Comparison of ENCODE assay signal across 8 cellular contexts in genomic region chr14:103716091-103716801, GRCh38. TPM values are rescaled to one million over a fixed set of nuclear protein-coding genes. Genes with fewer than 3 reads are reported as not detected.
DNase-seq lines count a peak whose midpoint lies in the region; ATAC-seq, FAIRE-seq and TF ChIP-seq lines count a peak whose summit lies in the region.

No MANE protein-coding gene starts in this region.

- TF ChIP-seq RAD21 in H1 (IDR thresholded peaks at IDR 0.05 in 1 of 2, conservative IDR thresholded peaks at IDR 0.05 in 1 of 2; ENCODE audit: low read depth in 2 of 2, low read length in 2 of 2), result no peak

- H3K4me3 ChIP-seq in PC-3 (ENCODE audit: low read length), result peak overlapping the region; percentile 87
- peak overlapping the region; percentile 60 to 84 (median 66) for H3K4me3 ChIP-seq in H1 (ENCODE audit: extremely low read depth in 1 of 4, insufficient read depth in 2 of 4, low read depth in 3 of 4, low read length in 4 of 4)
- peak overlapping the region; percentile 38 to 74 for H3K4me3 ChIP-seq in muscle layer of colon (ENCODE audit: low read depth in 1 of 2, low read length in 2 of 2)

- H3K36me3 ChIP-seq in PC-3 (ENCODE audit: low read depth, low read length), result no peaks in the 10 kb centered on the region
- H3K36me3 ChIP-seq in H1 (ENCODE audit: control insufficient read depth in 2 of 4, insufficient read depth in 4 of 4, low read length in 3 of 4), result peaks cover 0 to 4% (median 0%) of the 10 kb centered on the region in 4 experiments; a peak in 3 of 8 replicates
- H3K36me3 ChIP-seq in muscle layer of colon (ENCODE audit: insufficient read depth, low read length), result no peaks in the 10 kb centered on the region

- DNase-seq in Daoy (ENCODE audit: low read depth), result peak; percentile 39
- DNase-seq in PC-3, result no peak
- DNase-seq in H1 (ENCODE audit: low read depth in 1 of 2, low spot score in 2 of 2), result no peak
- no peak for DNase-seq in DMS153 treated with DMSO at 0.1 percent for 48 hours (lab: John Stamatoyannopoulos, UW; ENCODE audit: unreplicated experiment)

- FAIRE-seq in H1 (lab: Jason Lieb, UNC), result no peak

- no peak overlapping the region for H2BK5ac ChIP-seq in H1 (ENCODE audit: low read depth, low read length)

- H3K14ac ChIP-seq in H1 (ENCODE audit: insufficient read length), result no peak overlapping the region

- H3K4me2 ChIP-seq in PC-3 (ENCODE audit: low read length) (peak overlapping the region; percentile 99), H1 (ENCODE audit: insufficient read depth in 1 of 2, low read depth in 2 of 2, low read length in 2 of 2) (peak overlapping the region; percentile 66 to 72)

- no peak overlapping the region for H4K8ac ChIP-seq in H1 (ENCODE audit: extremely low read depth, insufficient read depth, low read length)

- no peaks in the 10 kb centered on the region for H4K20me1 ChIP-seq in PC-3 (ENCODE audit: low read length)
- H4K20me1 ChIP-seq in H1 (replicated peaks in 1 of 2; ENCODE audit: control insufficient read depth in 1 of 2, insufficient read depth in 2 of 2, low read length in 2 of 2), result peaks cover 17 to 39% of the 10 kb centered on the region in 2 experiments

- WGBS in H1 (ENCODE audit: extremely low coverage in 1 of 2, insufficient coverage in 1 of 2, insufficient read length in 1 of 2, insufficient replicate concordance in 2 of 2, low coverage in 1 of 2, low lambda C conversion rate in 2 of 2, missing lambda C conversion rate in 1 of 2), 2 experiments, result 14% methylated on average over 23 of the region's 72 CpGs; no CpG with 5 or more reads in 1 of the 2 experiments

- peaks cover 47% of the 10 kb centered on the region for H3K4me1 ChIP-seq in PC-3 (ENCODE audit: insufficient read depth, low read length)
- peaks cover 0 to 17% (median 8%) of the 10 kb centered on the region in 4 experiments; a peak in 6 of 7 replicates for H3K4me1 ChIP-seq in H1 (replicated peaks in 1 of 4; ENCODE audit: control insufficient read depth in 3 of 4, insufficient read depth in 4 of 4, low read length in 3 of 4)
- H3K4me1 ChIP-seq in muscle layer of colon (ENCODE audit: insufficient read depth, low read length), result peaks cover 44% of the 10 kb centered on the region

- no peak overlapping the region for H3K4ac ChIP-seq in H1 (replicated peaks; ENCODE audit: insufficient read length, low read depth, low read length)

- H3K18ac ChIP-seq in H1 (ENCODE audit: extremely low read depth, low read length), result no peak overlapping the region; the same call in 1 of the 2 replicates

- H3K23me2 ChIP-seq in H1 (ENCODE audit: low read depth, low read length), result peaks cover 4% of the 10 kb centered on the region; the same call in 1 of the 2 replicates

- no peak overlapping the region for H4K91ac ChIP-seq in H1 (replicated peaks; ENCODE audit: insufficient read length, low read length)

- no peaks in the 10 kb centered on the region for H3K9me2 ChIP-seq in PC-3 (replicated peaks; ENCODE audit: low read length)

- no peak for TF ChIP-seq EP300 in H1 (IDR thresholded peaks at IDR 0.05; ENCODE audit: borderline replicate concordance in 1 of 2, low read depth in 2 of 2, low read length in 2 of 2)

- peaks cover 25% of the 10 kb centered on the region for H3K79me1 ChIP-seq in H1 (ENCODE audit: low read depth, low read length)

- no peak overlapping the region for H2AK5ac ChIP-seq in H1 (ENCODE audit: low read depth, low read length)

- POLR2A ChIA-PET in PC-3 (lab: Charles Lee; ENCODE audit: unreplicated experiment) (no interaction called here), H1 (lab: Charles Lee; ENCODE audit: partially characterized antibody) (interaction anchor here (0.8 to 2.0 kb wide), 13 partner anchors 9 to 284 kb away, joined by 3 to 11 read pairs (median 3); partner anchors contain the start of gene BAG5)

- H2AFZ ChIP-seq in PC-3 (ENCODE audit: low read length) (peak overlapping the region; percentile 51), H1 (ENCODE audit: low read length) (no peak overlapping the region)

- BruUV-seq in PC-3 (replicated peaks; lab: Mats Ljungman, UMichigan), result no TSS peak

- CTCF ChIA-PET in PC-3 (lab: Charles Lee), result interaction anchor here (1.0 kb wide), 1 partner anchor 88 kb away, joined by 3 read pairs; no protein-coding TSS in a partner anchor
- CTCF ChIA-PET in H1 (lab: Charles Lee; ENCODE audit: partially characterized antibody), result interaction anchor here (0.6 kb wide), 1 partner anchor 798 kb away, joined by 3 read pairs; no protein-coding TSS in a partner anchor

- no peak overlapping the region for H2BK20ac ChIP-seq in H1 (ENCODE audit: low read length)

- no peaks in the 10 kb centered on the region for H3F3A ChIP-seq in PC-3 (ENCODE audit: low read length, unreplicated experiment)

- H3K56ac ChIP-seq in H1 (replicated peaks; ENCODE audit: insufficient read length, low read depth, low read length), result peak overlapping the region; percentile 89

- no peaks in the 10 kb centered on the region for H3K27me3 ChIP-seq in PC-3 (ENCODE audit: low read length)
- H3K27me3 ChIP-seq in H1 (replicated peaks in 1 of 4; ENCODE audit: control insufficient read depth in 3 of 4, extremely low read depth in 1 of 4, insufficient read depth in 3 of 4, low read length in 3 of 4), result no peaks in the 10 kb centered on the region
- no peaks in the 10 kb centered on the region for H3K27me3 ChIP-seq in muscle layer of colon (ENCODE audit: control insufficient read depth in 1 of 2, insufficient read depth in 2 of 2, low read length in 2 of 2)

- no peak overlapping the region for H4K5ac ChIP-seq in H1 (ENCODE audit: insufficient read length, low read depth, low read length)

- peak; percentile 1 for ATAC-seq in GM21737 (IDR thresholded peaks at IDR 0.05; ENCODE audit: unreplicated experiment)
- ATAC-seq in PC-3, result 0 out of 2 replicates have a peak, but pooled peaks have one; percentile 0
- ATAC-seq in HG02852 (IDR thresholded peaks at IDR 0.05; ENCODE audit: unreplicated experiment), result no peak
- no peak for ATAC-seq in HG02588 (IDR thresholded peaks at IDR 0.05; ENCODE audit: unreplicated experiment)

- H3K27ac ChIP-seq in PC-3 (ENCODE audit: low read length) (no peak overlapping the region), H1 (ENCODE audit: low read depth, low read length) (no peak overlapping the region), muscle layer of colon (ENCODE audit: low read depth, low read length) (peak overlapping the region; percentile 81)

- no peak overlapping the region for H2BK12ac ChIP-seq in H1 (ENCODE audit: low read depth, low read length)

- TF ChIP-seq CTCF in PC-3 (conservative IDR thresholded peaks at IDR 0.05; ENCODE audit: low read depth, low read length) (no peak), H1 (IDR thresholded peaks at IDR 0.05; ENCODE audit: control extremely low read depth in 1 of 3, insufficient read depth in 1 of 3, low read depth in 1 of 3, low read length in 3 of 3) (no peak)

- no peak overlapping the region for H2BK15ac ChIP-seq in H1 (ENCODE audit: low read length)

- no peak overlapping the region for H2BK120ac ChIP-seq in H1 (replicated peaks; ENCODE audit: low read depth, low read length)

- H3K23ac ChIP-seq in H1 (ENCODE audit: insufficient read length), result no peak overlapping the region

- H3K9me3 ChIP-seq in PC-3 (ENCODE audit: low read length) (no peaks in the 10 kb centered on the region), H1 (ENCODE audit: insufficient read depth in 2 of 2, low read depth in 1 of 2, low read length in 1 of 2) (no peaks in the 10 kb centered on the region), muscle layer of colon (ENCODE audit: low read length) (no peaks in the 10 kb centered on the region)

- H3K9ac ChIP-seq in PC-3 (ENCODE audit: low read length), result peak overlapping the region; percentile 77
- peak overlapping the region; percentile 29 to 82 (median 46); a peak in 6 of 7 replicates for H3K9ac ChIP-seq in H1 (replicated peaks in 1 of 4; ENCODE audit: extremely low read depth in 1 of 4, low read depth in 3 of 4, low read length in 3 of 4)
- peak overlapping the region; percentile 51 for H3K9ac ChIP-seq in muscle layer of colon (ENCODE audit: low read length)

- intact Hi-C loops in PC-3 (cut with micrococcal nuclease), result loop anchor here (10.0 kb wide), 1 partner anchor 141 kb away; no protein-coding TSS in a partner anchor

- peaks cover 81% of the 10 kb centered on the region for H3K79me2 ChIP-seq in PC-3 (ENCODE audit: low read length)
- peaks cover 0 to 62% of the 10 kb centered on the region in 2 experiments; a peak in 3 of 4 replicates for H3K79me2 ChIP-seq in H1 (ENCODE audit: control insufficient read depth in 1 of 2, insufficient read depth in 2 of 2, low read length in 2 of 2)

- TF ChIP-seq POLR2A in H1 (IDR thresholded peaks at IDR 0.05; ENCODE audit: control extremely low read depth in 1 of 2, low read depth in 2 of 2, low read length in 2 of 2), result no peak

TF ChIP-seq in H1, 55 proteins besides CTCF, POLR2A, EP300 and RAD21 (continues in another document):
- TF ChIP-seq, protein P1, sequence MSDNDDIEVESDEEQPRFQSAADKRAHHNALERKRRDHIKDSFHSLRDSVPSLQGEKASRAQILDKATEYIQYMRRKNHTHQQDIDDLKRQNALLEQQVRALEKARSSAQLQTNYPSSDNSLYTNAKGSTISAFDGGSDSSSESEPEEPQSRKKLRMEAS (IDR thresholded peaks at IDR 0.05), result no peak
- 0 out of 2 replicates have a peak, but pooled peaks have one; percentile 6 for TF ChIP-seq GABPA (IDR thresholded peaks at IDR 0.05; ENCODE audit: borderline replicate concordance, insufficient read depth, low read length)

RNA-seq across cellular contexts. Expression of gene ZFYVE21, which starts 0.6 kb away (rescaled TPM):
- 53.1 and 74.9 TPM in 2 replicates for total RNA-seq in Daoy (2014; rRNA removed; shearing (Covaris generic))
- total RNA-seq in PC-3 (2014; rRNA removed), result 47.2 and 50.1 TPM in 2 replicates
- total RNA-seq in H1 (2021; fragmentation: NEBNext Ultra II Directional; extraction: Animal tissue kit (Norgen Biotek cat#: 25700)), result 44.3 and 53.4 TPM in 2 replicates
- 127 and 143 TPM in 2 replicates for polyA plus RNA-seq in H1 (2011; rRNA removed)
- polyA plus RNA-seq in H1 (2011; cell fraction: cytosol; rRNA removed), result 90.7 TPM
- polyA plus RNA-seq in H1 (2011; cell fraction: nucleus; rRNA removed), result 120 TPM
- polyA plus RNA-seq in H1 (2012, experiment 1 of 2), result 47.7 to 65.8 TPM (median 61.0 TPM) in 4 replicates
- 24.4 TPM for polyA plus RNA-seq in H1 (2012, experiment 2 of 2)
- 43.0 TPM for polyA plus RNA-seq in H1 (2013, experiment 1 of 2)
- polyA plus RNA-seq in H1 (2013, experiment 2 of 2), result 40.6 TPM
- polyA minus RNA-seq in H1 (2011; rRNA and poly(A)+ RNA removed), result 31.5 and 34.8 TPM in 2 replicates
- polyA minus RNA-seq in H1 (2011; cell fraction: cytosol; rRNA and poly(A)+ RNA removed), result 34.2 TPM
- polyA minus RNA-seq in H1 (2011; cell fraction: nucleus; rRNA and poly(A)+ RNA removed), result 39.4 TPM

RNA-seq across cellular contexts. Expression of gene XRCC3, which starts 1.0 kb away (rescaled TPM):
- 48.5 and 76.8 TPM in 2 replicates for total RNA-seq in Daoy (2014; rRNA removed; shearing (Covaris generic))
- total RNA-seq in PC-3 (2014; rRNA removed), result 61.3 and 80.3 TPM in 2 replicates
- 41.7 and 41.8 TPM in 2 replicates for total RNA-seq in H1 (2021; fragmentation: NEBNext Ultra II Directional; extraction: Animal tissue kit (Norgen Biotek cat#: 25700))
- 36.9 and 51.2 TPM in 2 replicates for polyA plus RNA-seq in H1 (2011; rRNA removed)
- 44.6 TPM for polyA plus RNA-seq in H1 (2011; cell fraction: cytosol; rRNA removed)
- 72.6 TPM for polyA plus RNA-seq in H1 (2011; cell fraction: nucleus; rRNA removed)
- polyA plus RNA-seq in H1 (2012, experiment 1 of 2), result 29.9 to 39.9 TPM (median 33.4 TPM) in 4 replicates
- polyA plus RNA-seq in H1 (2012, experiment 2 of 2), result 49.6 TPM
- polyA plus RNA-seq in H1 (2013, experiment 1 of 2), result 34.4 TPM
- polyA plus RNA-seq in H1 (2013, experiment 2 of 2), result 29.7 TPM
- 23.0 and 28.4 TPM in 2 replicates for polyA minus RNA-seq in H1 (2011; rRNA and poly(A)+ RNA removed)
- polyA minus RNA-seq in H1 (2011; cell fraction: cytosol; rRNA and poly(A)+ RNA removed), result 27.0 TPM
- 33.4 TPM for polyA minus RNA-seq in H1 (2011; cell fraction: nucleus; rRNA and poly(A)+ RNA removed)

Comparison
In these comparisons a context has a peak if more than half of its experiments do, and no peak if none do; other contexts are left out.
1. ATAC-seq: peak in GM21737 (single experiment) and PC-3 (single experiment); none in HG02852 (single experiment) and HG02588 (single experiment).
2. Peak in every context shown above with its lines, with median percentiles within 50 percentile points of each other: H3K4me3 ChIP-seq and H3K9ac ChIP-seq.